Comparison of ENCODE assay signal across 29 cellular contexts in genomic region chr6:138567052-138567451, GRCh38.
"Had no signal": no experiment of that assay in that cellular context is flagged by ENCODE, and none has a peak within 500 bp of the region (broad histone marks: within the 10 kb centered on the region; RNA-seq: fewer than 3 reads in every experiment).

No MANE protein-coding gene starts in this region.

- H3K27ac Mint-ChIP-seq: dendritic cell treated with granulocyte-macrophage colony-stimulating factor and Interleukin-4, amounts not matched to agents 40 ng/mL and 50 ng/mL, for 4 days; effector memory CD8-positive, alpha-beta T cell; endodermal cell had no signal

- H3K9me3 Mint-ChIP-seq: dendritic cell treated with granulocyte-macrophage colony-stimulating factor and Interleukin-4, amounts not matched to agents 40 ng/mL and 50 ng/mL, for 4 days; effector memory CD8-positive, alpha-beta T cell; endodermal cell had no signal

- H3K4me3 Mint-ChIP-seq: dendritic cell treated with granulocyte-macrophage colony-stimulating factor and Interleukin-4, amounts not matched to agents 40 ng/mL and 50 ng/mL, for 4 days; effector memory CD8-positive, alpha-beta T cell; endodermal cell had no signal

- DNase-seq: colonic mucosa; cortex of kidney; dermis blood vessel endothelial cell; dorsolateral prefrontal cortex; effector CD4-positive, alpha-beta T cell; effector CD8-positive, alpha-beta T cell; effector memory CD4-positive, alpha-beta T cell; effector memory CD8-positive, alpha-beta T cell; endodermal cell; erythroblast; esophagus squamous epithelium; foreskin fibroblast; foreskin keratinocyte; foreskin melanocyte; gastrocnemius medialis; glutamatergic neuron; head of caudate nucleus; heart left ventricle; heart right ventricle had no signal

- FAIRE-seq: colon, endometrium, endothelial cell of umbilical vein, frontal cortex had no signal

- ATAC-seq: effector memory CD8-positive, alpha-beta T cell; esophagus mucosa; foreskin keratinocyte; gastrocnemius medialis; gastroesophageal sphincter; heart left ventricle; heart right ventricle had no signal

- H3K27ac ChIP-seq: colonic mucosa, coronary artery, dorsolateral prefrontal cortex, epithelial cell of prostate, esophagus muscularis mucosa, esophagus squamous epithelium, foreskin keratinocyte, gastrocnemius medialis, gastroesophageal sphincter, heart left ventricle, heart right ventricle had no signal

- H3K9me3 ChIP-seq: colonic mucosa, esophagus muscularis mucosa, esophagus squamous epithelium, gastrocnemius medialis, gastroesophageal sphincter, heart left ventricle, heart right ventricle had no signal

- H3K4me3 ChIP-seq: colonic mucosa, coronary artery, dorsolateral prefrontal cortex, esophagus muscularis mucosa, esophagus squamous epithelium, gastrocnemius medialis, gastroesophageal sphincter, heart left ventricle, heart right ventricle had no signal

- H3K36me3 ChIP-seq: colonic mucosa, esophagus muscularis mucosa, esophagus squamous epithelium, gastrocnemius medialis, gastroesophageal sphincter, heart left ventricle, heart right ventricle had no signal

- H3K4me1 ChIP-seq: colonic mucosa had no signal

- H3K27me3 ChIP-seq: colonic mucosa, esophagus muscularis mucosa, esophagus squamous epithelium, foreskin keratinocyte, heart left ventricle had no signal
